In the genomic region with DNA sequence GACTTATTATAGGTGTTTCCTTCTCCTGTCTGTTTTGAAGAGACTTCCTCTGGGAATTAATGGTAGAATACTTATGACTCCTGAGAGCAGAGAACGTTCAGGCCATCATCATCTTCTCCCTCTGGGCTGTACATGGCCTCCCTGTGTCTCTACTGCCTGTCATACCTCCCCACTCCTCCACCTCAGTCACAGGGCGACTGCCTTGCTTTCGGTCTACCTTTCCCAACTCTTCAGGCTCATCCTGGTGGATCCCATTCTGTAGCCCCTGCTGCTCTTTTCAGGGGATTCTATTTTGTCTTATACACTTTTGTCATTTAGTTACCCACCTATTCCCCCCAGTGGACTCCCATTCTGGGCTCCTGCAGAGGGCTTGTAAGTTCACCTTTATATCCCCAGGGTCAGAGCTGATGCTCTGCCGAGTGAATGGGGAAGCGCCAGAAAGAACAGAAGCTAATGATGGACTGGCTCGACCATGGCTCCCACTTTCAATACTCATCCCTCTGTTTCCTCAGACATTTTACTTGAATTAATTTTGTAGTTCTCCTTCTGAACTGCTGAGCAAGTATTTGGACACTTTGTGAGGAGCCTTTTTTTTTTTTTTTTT, we compare ENCODE assay signal across 1 cellular context.
TF ChIP-seq lines count a peak whose summit lies in the region.

No MANE protein-coding gene starts in this region.

TF ChIP-seq in A549, 52 proteins besides CTCF, POLR2A, EP300 and RAD21 (continued from another document):
- TF ChIP-seq POLR2AphosphoS2 (conservative IDR thresholded peaks at IDR 0.05; ENCODE audit: low read length) (no peak), FOXS1 (CRISPR knock-in tag; IDR thresholded peaks at IDR 0.05) (no peak), CHD4 (IDR thresholded peaks at IDR 0.05; ENCODE audit: borderline replicate concordance) (no peak), NPAS2 (CRISPR knock-in tag; IDR thresholded peaks at IDR 0.05; ENCODE audit: borderline replicate concordance) (no peak), JUN (IDR thresholded peaks at IDR 0.05) (no peak)
- TF ChIP-seq, protein P1, sequence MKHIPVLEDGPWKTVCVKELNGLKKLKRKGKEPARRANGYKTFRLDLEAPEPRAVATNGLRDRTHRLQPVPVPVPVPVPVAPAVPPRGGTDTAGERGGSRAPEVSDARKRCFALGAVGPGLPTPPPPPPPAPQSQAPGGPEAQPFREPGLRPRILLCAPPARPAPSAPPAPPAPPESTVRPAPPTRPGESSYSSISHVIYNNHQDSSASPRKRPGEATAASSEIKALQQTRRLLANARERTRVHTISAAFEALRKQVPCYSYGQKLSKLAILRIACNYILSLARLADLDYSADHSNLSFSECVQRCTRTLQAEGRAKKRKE (CRISPR knock-in tag; IDR thresholded peaks at IDR 0.05; ENCODE audit: low read depth), result no peak
- TF ChIP-seq, protein P2, sequence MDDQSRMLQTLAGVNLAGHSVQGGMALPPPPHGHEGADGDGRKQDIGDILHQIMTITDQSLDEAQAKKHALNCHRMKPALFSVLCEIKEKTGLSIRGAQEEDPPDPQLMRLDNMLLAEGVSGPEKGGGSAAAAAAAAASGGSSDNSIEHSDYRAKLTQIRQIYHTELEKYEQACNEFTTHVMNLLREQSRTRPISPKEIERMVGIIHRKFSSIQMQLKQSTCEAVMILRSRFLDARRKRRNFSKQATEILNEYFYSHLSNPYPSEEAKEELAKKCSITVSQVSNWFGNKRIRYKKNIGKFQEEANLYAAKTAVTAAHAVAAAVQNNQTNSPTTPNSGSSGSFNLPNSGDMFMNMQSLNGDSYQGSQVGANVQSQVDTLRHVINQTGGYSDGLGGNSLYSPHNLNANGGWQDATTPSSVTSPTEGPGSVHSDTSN (IDR thresholded peaks at IDR 0.05), result no peak
- TF ChIP-seq, protein P3, sequence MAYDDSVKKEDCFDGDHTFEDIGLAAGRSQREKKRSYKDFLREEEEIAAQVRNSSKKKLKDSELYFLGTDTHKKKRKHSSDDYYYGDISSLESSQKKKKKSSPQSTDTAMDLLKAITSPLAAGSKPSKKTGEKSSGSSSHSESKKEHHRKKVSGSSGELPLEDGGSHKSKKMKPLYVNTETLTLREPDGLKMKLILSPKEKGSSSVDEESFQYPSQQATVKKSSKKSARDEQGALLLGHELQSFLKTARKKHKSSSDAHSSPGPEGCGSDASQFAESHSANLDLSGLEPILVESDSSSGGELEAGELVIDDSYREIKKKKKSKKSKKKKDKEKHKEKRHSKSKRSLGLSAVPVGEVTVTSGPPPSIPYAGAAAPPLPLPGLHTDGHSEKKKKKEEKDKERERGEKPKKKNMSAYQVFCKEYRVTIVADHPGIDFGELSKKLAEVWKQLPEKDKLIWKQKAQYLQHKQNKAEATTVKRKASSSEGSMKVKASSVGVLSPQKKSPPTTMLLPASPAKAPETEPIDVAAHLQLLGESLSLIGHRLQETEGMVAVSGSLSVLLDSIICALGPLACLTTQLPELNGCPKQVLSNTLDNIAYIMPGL (CRISPR knock-in tag; IDR thresholded peaks at IDR 0.05; ENCODE audit: borderline replicate concordance), result no peak
